In genomic region chr17:77427471-77427991, GRCh38 we compare ENCODE assay signal across 8 cellular contexts.
DNase-seq lines count a peak whose midpoint lies in the region; ATAC-seq and TF ChIP-seq lines count a peak whose summit lies in the region.

No MANE protein-coding gene starts in this region.

- H3K4me3 Mint-ChIP-seq in brain, result peak overlapping the region in 2 of 5 experiments; percentile 13 to 18

- H3K9me3 Mint-ChIP-seq in brain, result no peaks in the 10 kb centered on the region

- no peak for TF ChIP-seq CTCF in brain (conservative IDR thresholded peaks at IDR 0.05)
- TF ChIP-seq CTCF in tibial nerve (IDR thresholded peaks at IDR 0.05), result no peak

- DNase-seq in NCI-H2196 (lab: John Stamatoyannopoulos, UW; ENCODE audit: unreplicated experiment), result peak; percentile 28
- DNase-seq in NCI-H2196 treated with DMSO at 0.1 percent for 48 hours (lab: John Stamatoyannopoulos, UW; ENCODE audit: unreplicated experiment), result no peak
- peak; percentile 45 for DNase-seq in kidney glomerular epithelial cell (lab: John Stamatoyannopoulos, UW)
- no peak for DNase-seq in tibial nerve (ENCODE audit: low spot score in 2 of 2)
- no peak for DNase-seq in superior temporal gyrus (ENCODE audit: extremely low spot score)
- DNase-seq in epidermal melanocyte (ENCODE audit: insufficient read length, low spot score), result no peak

- no peak overlapping the region for H3K4me3 ChIP-seq in tibial nerve

- WGBS in tibial nerve, 2 donors, result 10 to 19% methylated on average over 8 to 12 of the region's 14 CpGs

- no peak for TF ChIP-seq POLR2A in tibial nerve (IDR thresholded peaks at IDR 0.05)

- peak in 1 of 2 donors; percentile 24 for TF ChIP-seq EP300 in tibial nerve (IDR thresholded peaks at IDR 0.05)

- peak overlapping the region; percentile 81 to 93 (median 89) for H3K27ac Mint-ChIP-seq in brain

- H3K27me3 ChIP-seq in tibial nerve, result no peaks in the 10 kb centered on the region

- H3K9me3 ChIP-seq in tibial nerve, result no peaks in the 10 kb centered on the region

- peaks cover 89% of the 10 kb centered on the region for H3K4me1 Mint-ChIP-seq in brain

- no peak for ATAC-seq in HG03469 (IDR thresholded peaks at IDR 0.05; ENCODE audit: unreplicated experiment)

- no peaks in the 10 kb centered on the region for H3K27me3 Mint-ChIP-seq in brain

- no peaks in the 10 kb centered on the region for H3K36me3 ChIP-seq in tibial nerve

- no peaks in the 10 kb centered on the region for H3K36me3 Mint-ChIP-seq in brain

- H3K4me1 ChIP-seq in tibial nerve, result peaks cover 0 to 99% (median 87%) of the 10 kb centered on the region in 4 donors

- peak overlapping the region; percentile 41 to 97 (median 84) for H3K27ac ChIP-seq in tibial nerve

Comparison
In these comparisons a context has a peak if more than half of its experiments do, and no peak if none do; other contexts are left out.
1. DNase-seq: peak in NCI-H2196 (single experiment) and kidney glomerular epithelial cell (single experiment); none in NCI-H2196 treated with DMSO at 0.1 percent for 48 hours (single experiment), tibial nerve (0 of 2), superior temporal gyrus (single experiment) and epidermal melanocyte (single experiment).